In the genomic region with DNA sequence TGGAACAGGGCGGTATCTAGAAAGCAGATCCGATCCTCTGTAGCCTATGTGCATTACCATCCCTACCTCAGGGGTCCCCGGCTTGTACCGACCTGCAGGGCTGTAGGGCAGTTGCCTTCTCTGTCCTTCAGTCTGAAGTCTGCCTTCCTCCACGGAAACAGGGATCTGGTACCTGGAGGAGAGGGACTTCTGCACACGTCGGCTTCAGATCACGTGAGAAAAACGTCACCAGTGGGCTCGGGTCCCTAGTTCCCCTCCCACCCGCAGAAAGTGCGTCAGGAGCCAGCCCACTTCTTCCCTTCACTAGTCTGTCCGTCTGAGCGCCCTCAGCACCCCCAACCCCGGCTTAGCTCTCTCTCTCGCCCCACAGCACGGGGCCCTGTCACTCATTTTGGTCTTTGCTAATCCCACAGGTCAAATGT, we compare ENCODE assay signal across 13 cellular contexts. TPM values are rescaled to one million over a fixed set of nuclear protein-coding genes. Genes with fewer than 3 reads are reported as not detected.
A peak's percentile ranks its signal among the peaks of the same experiment; 100 is the strongest.
DNase-seq lines count a peak whose midpoint lies in the region; ATAC-seq lines count a peak whose summit lies in the region.
"Had no signal": no experiment of that assay in that cellular context is flagged by ENCODE, and none has a peak within 500 bp of the region (broad histone marks: within the 10 kb centered on the region; RNA-seq: fewer than 3 reads in every experiment).

A gene with protein sequence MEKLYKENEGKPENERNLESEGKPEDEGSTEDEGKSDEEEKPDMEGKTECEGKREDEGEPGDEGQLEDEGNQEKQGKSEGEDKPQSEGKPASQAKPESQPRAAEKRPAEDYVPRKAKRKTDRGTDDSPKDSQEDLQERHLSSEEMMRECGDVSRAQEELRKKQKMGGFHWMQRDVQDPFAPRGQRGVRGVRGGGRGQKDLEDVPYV (minus strand): TSS at position 170 of the 422 bp plus-strand sequence. CDS start 2,187 bp downstream, outside the sequence.

- no peak for ATAC-seq in stimulated activated memory B cell treated with anti-CD40 and anti-IgM and Interleukin-4, amounts not matched to agents 10 μg/mL and 1 μg/mL and 100 μg/mL, for 72 hours
- ATAC-seq in left colon (no peak), HG02642 (IDR thresholded peaks at IDR 0.05; ENCODE audit: poor library complexity, unreplicated experiment) (no peak)

- intact Hi-C loops in left colon (cut with DNase I, micrococcal nuclease), result no loop called here

- DNase-seq in NCI-H1436 (lab: John Stamatoyannopoulos, UW) (peak; percentile 2), NCI-H1436 treated with DMSO at 0.1 percent for 48 hours (lab: John Stamatoyannopoulos, UW) (no peak), SK-N-DZ (ENCODE audit: low spot score) (peak; percentile 48), hypothalamus (lab: John Stamatoyannopoulos, UW) (peak in 41 of 51 donors; percentile 0 to 63 (median 24)), NCI-H446 treated with DMSO at 0.1 percent for 48 hours (lab: John Stamatoyannopoulos, UW) (no peak), left colon (no peak)
- DNase-seq: activated CD4-positive, alpha-beta T cell treated with anti-CD3 and anti-CD28 coated beads, Interleukin-2, amount 10 ng/mL, durations not matched to agents 24 days and 14 days; dermis blood vessel endothelial cell had no signal

- H3K27ac Mint-ChIP-seq in stimulated activated memory B cell treated with anti-CD40 and anti-IgM and Interleukin-4, amounts not matched to agents 10 μg/mL and 1 μg/mL and 100 μg/mL, for 72 hours, result no peak within 1 kb of the TSS
- H3K27ac Mint-ChIP-seq: activated CD4-positive, alpha-beta T cell treated with anti-CD3 and anti-CD28 coated beads, Interleukin-2, amount 10 ng/mL, durations not matched to agents 24 days and 14 days had no signal

- H3K9me3 Mint-ChIP-seq in stimulated activated memory B cell treated with anti-CD40 and anti-IgM and Interleukin-4, amounts not matched to agents 10 μg/mL and 1 μg/mL and 100 μg/mL, for 72 hours, result no peaks in the 10 kb centered on the region
- H3K9me3 Mint-ChIP-seq: activated CD4-positive, alpha-beta T cell treated with anti-CD3 and anti-CD28 coated beads, Interleukin-2, amount 10 ng/mL, durations not matched to agents 24 days and 14 days had no signal

- H3K4me1 Mint-ChIP-seq in stimulated activated memory B cell treated with anti-CD40 and anti-IgM and Interleukin-4, amounts not matched to agents 10 μg/mL and 1 μg/mL and 100 μg/mL, for 72 hours, result peaks cover 7% of the 10 kb centered on the region
- H3K4me1 Mint-ChIP-seq: activated CD4-positive, alpha-beta T cell treated with anti-CD3 and anti-CD28 coated beads, Interleukin-2, amount 10 ng/mL, durations not matched to agents 24 days and 14 days had no signal

- H3K4me3 Mint-ChIP-seq in stimulated activated memory B cell treated with anti-CD40 and anti-IgM and Interleukin-4, amounts not matched to agents 10 μg/mL and 1 μg/mL and 100 μg/mL, for 72 hours, result peak within 1 kb of the TSS; percentile 62
- H3K4me3 Mint-ChIP-seq: activated CD4-positive, alpha-beta T cell treated with anti-CD3 and anti-CD28 coated beads, Interleukin-2, amount 10 ng/mL, durations not matched to agents 24 days and 14 days had no signal

- H3K27me3 Mint-ChIP-seq in stimulated activated memory B cell treated with anti-CD40 and anti-IgM and Interleukin-4, amounts not matched to agents 10 μg/mL and 1 μg/mL and 100 μg/mL, for 72 hours, result peaks cover 45% of the 10 kb centered on the region

- H3K36me3 Mint-ChIP-seq in stimulated activated memory B cell treated with anti-CD40 and anti-IgM and Interleukin-4, amounts not matched to agents 10 μg/mL and 1 μg/mL and 100 μg/mL, for 72 hours, result no peaks in the 10 kb centered on the region

RNA-seq across cellular contexts. Expression of the gene that starts here (rescaled TPM):
- 1.7 and 1.8 TPM in 2 replicates for polyA plus RNA-seq in SK-N-DZ (2014; cell fraction: cytosol; rRNA removed)
- 0.34 and 0.49 TPM in 2 replicates for polyA plus RNA-seq in SK-N-DZ (2014; cell fraction: nucleus; rRNA removed)
- total RNA-seq in left colon, result not detected
- total RNA-seq: activated CD4-positive, alpha-beta T cell treated with anti-CD3 and anti-CD28 coated beads, Interleukin-2, amount 10 ng/mL, durations not matched to agents 24 days and 14 days; dermis blood vessel endothelial cell; HT-29; OCI-LY7 had no signal
- polyA plus RNA-seq: liver had no signal

Comparison
In these comparisons a context has a peak if more than half of its experiments do, and no peak if none do; other contexts are left out.
1. DNase-seq: peak in NCI-H1436 (single experiment), SK-N-DZ (single experiment) and hypothalamus (41 of 51); none in NCI-H1436 treated with DMSO at 0.1 percent for 48 hours (single experiment), NCI-H446 treated with DMSO at 0.1 percent for 48 hours (single experiment) and left colon (0 of 2).